ENCODE assay signal across 14 cellular contexts in the genomic region with DNA sequence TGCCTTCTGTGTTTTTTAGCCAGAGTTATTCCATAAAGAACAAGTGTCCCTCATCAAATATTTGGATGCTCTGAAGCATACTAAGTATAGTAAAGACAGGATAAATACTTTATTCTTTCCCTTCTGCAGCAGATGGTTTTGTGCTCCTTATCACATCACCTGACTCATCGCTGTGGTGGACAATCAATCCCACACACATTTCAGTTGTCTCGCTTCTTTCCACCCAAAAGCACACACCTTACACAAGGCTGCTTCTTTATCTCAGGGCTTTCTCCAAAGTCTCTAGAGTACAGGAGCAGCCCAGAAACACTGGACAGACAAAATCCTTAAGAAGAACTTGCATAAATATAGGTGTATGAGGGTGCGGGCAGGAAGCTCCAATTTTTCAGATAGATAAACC.
"Had no signal": no experiment of that assay in that cellular context is flagged by ENCODE, and none has a peak within 500 bp of the region (broad histone marks: within the 10 kb centered on the region; RNA-seq: fewer than 3 reads in every experiment).

No MANE protein-coding gene starts in this region.

- H3K4me3 Mint-ChIP-seq: activated CD4-positive, alpha-beta memory T cell treated with anti-CD3 and anti-CD28 coated beads, Interleukin-2, amount 10 ng/mL, durations not matched to agents 7 days and 5 days; activated T-cell treated with anti-CD3 and anti-CD28 coated beads, Interleukin-2, amount 50 U/mL, for 72 hours; central memory CD8-positive, alpha-beta T cell; dendritic cell treated with granulocyte-macrophage colony-stimulating factor and Interleukin-4, amounts not matched to agents 40 ng/mL and 50 ng/mL, for 4 days; effector memory CD8-positive, alpha-beta T cell; neural crest cell; stimulated activated naive CD8-positive, alpha-beta T cell treated with anti-CD3 and anti-CD28 coated beads, Interleukin-15, Interleukin-2, amounts not matched to agents 100 ng/mL and 50 ng/mL, for 24 hours had no signal

- DNase-seq: activated CD4-positive, alpha-beta memory T cell treated with anti-CD3 and anti-CD28 coated beads, Interleukin-2, amount 10 ng/mL, durations not matched to agents 7 days and 5 days; activated CD4-positive, alpha-beta T cell treated with anti-CD3 and anti-CD28 coated beads for 1 hour; activated gamma-delta T cell treated with Interleukin-2 at 50 U/mL for 16 hours; activated T-cell treated with anti-CD3 and anti-CD28 coated beads, Interleukin-2, amount 50 U/mL, for 72 hours; effector memory CD8-positive, alpha-beta T cell; kidney glomerular epithelial cell; ovary; stimulated activated CD4-positive, alpha-beta T cell treated with anti-CD3 and anti-CD28 coated beads, Interleukin-2, amount 100 ng/mL, for 48 hours; testis had no signal

- H3K27ac ChIP-seq: epithelial cell of prostate, ovary, testis had no signal

- H3K9me3 Mint-ChIP-seq: activated CD4-positive, alpha-beta memory T cell treated with anti-CD3 and anti-CD28 coated beads, Interleukin-2, amount 10 ng/mL, durations not matched to agents 7 days and 5 days; activated T-cell treated with anti-CD3 and anti-CD28 coated beads, Interleukin-2, amount 50 U/mL, for 72 hours; central memory CD8-positive, alpha-beta T cell; dendritic cell treated with granulocyte-macrophage colony-stimulating factor and Interleukin-4, amounts not matched to agents 40 ng/mL and 50 ng/mL, for 4 days; effector memory CD8-positive, alpha-beta T cell; neural crest cell; stimulated activated naive CD8-positive, alpha-beta T cell treated with anti-CD3 and anti-CD28 coated beads, Interleukin-15, Interleukin-2, amounts not matched to agents 100 ng/mL and 50 ng/mL, for 24 hours had no signal

- H3K36me3 ChIP-seq: ovary had no signal

- H3K4me1 Mint-ChIP-seq: central memory CD8-positive, alpha-beta T cell had no signal

- H3K4me3 ChIP-seq: ovary, testis had no signal

- H3K4me1 ChIP-seq: testis had no signal

- H3K27ac Mint-ChIP-seq: activated CD4-positive, alpha-beta memory T cell treated with anti-CD3 and anti-CD28 coated beads, Interleukin-2, amount 10 ng/mL, durations not matched to agents 7 days and 5 days; activated T-cell treated with anti-CD3 and anti-CD28 coated beads, Interleukin-2, amount 50 U/mL, for 72 hours; dendritic cell treated with granulocyte-macrophage colony-stimulating factor and Interleukin-4, amounts not matched to agents 40 ng/mL and 50 ng/mL, for 4 days; effector memory CD8-positive, alpha-beta T cell; stimulated activated naive CD8-positive, alpha-beta T cell treated with anti-CD3 and anti-CD28 coated beads, Interleukin-15, Interleukin-2, amounts not matched to agents 100 ng/mL and 50 ng/mL, for 24 hours had no signal

- H3K27me3 ChIP-seq: ovary, testis had no signal

- H3K9me3 ChIP-seq: ovary, testis had no signal

- ATAC-seq: effector memory CD8-positive, alpha-beta T cell had no signal
